In genomic region chr22:32858957-32859356, GRCh38 we compare ENCODE assay signal across 25 cellular contexts. TPM values are rescaled to one million over a fixed set of nuclear protein-coding genes. Genes with fewer than 3 reads are reported as not detected.
"Had no signal": no experiment of that assay in that cellular context is flagged by ENCODE, and none has a peak within 500 bp of the region (broad histone marks: within the 10 kb centered on the region; RNA-seq: fewer than 3 reads in every experiment).

No MANE protein-coding gene starts in this region.

- H3K9me3 ChIP-seq: pancreas, psoas muscle, right atrium auricular region, tibial nerve, uterus had no signal

- H3K27ac ChIP-seq: brain microvascular endothelial cell, foreskin keratinocyte, pancreas, psoas muscle, uterus had no signal

- H3K27me3 ChIP-seq: brain microvascular endothelial cell, foreskin keratinocyte, right atrium auricular region, tibial nerve, uterus had no signal

- DNase-seq: activated CD8-positive, alpha-beta memory T cell treated with anti-CD3 and anti-CD28 coated beads for 24 hours; activated CD8-positive, alpha-beta memory T cell treated with anti-CD3 and anti-CD28 coated beads, Interleukin-2, amount 50 U/mL, for 4 hours; activated T-cell treated with anti-CD3 and anti-CD28 coated beads, Interleukin-2, amount 50 U/mL, for 24 hours; aorta; brain microvascular endothelial cell; central memory CD4-positive, alpha-beta T cell; dermis blood vessel endothelial cell; effector CD8-positive, alpha-beta T cell; erythroblast; kidney; mammary epithelial cell; midbrain; pancreas; psoas muscle; stimulated activated CD4-positive, alpha-beta T cell treated with anti-CD3 and anti-CD28 coated beads, Interleukin-2, amount 100 ng/mL, for 24 hours; stimulated activated naive CD8-positive, alpha-beta T cell treated with anti-CD3 and anti-CD28 coated beads, Interleukin-15, amount 100 ng/mL, for 72 hours; T-helper 9 cell; uterus had no signal

- H3K36me3 ChIP-seq: pancreas, uterus had no signal

- H3K4me3 ChIP-seq: pancreas, psoas muscle, right atrium auricular region, tibial nerve, uterus had no signal

- H3K4me1 ChIP-seq: foreskin keratinocyte, pancreas, psoas muscle, uterus had no signal

- ATAC-seq: activated naive CD4-positive, alpha-beta T cell treated with anti-CD3 and anti-CD28 coated beads, Interleukin-2, amount 50 U/mL, for 72 hours; activated T-helper 17 cell treated with anti-CD3 and anti-CD28 coated beads, Interleukin-2, amount 50 U/mL, for 72 hours; foreskin keratinocyte; left lobe of liver; pancreas; psoas muscle; stimulated activated naive CD8-positive, alpha-beta T cell treated with anti-CD3 and anti-CD28 coated beads, Interleukin-15, amount 100 ng/mL, for 72 hours; WTC11 had no signal

- FAIRE-seq: kidney, pancreas had no signal

RNA-seq across cellular contexts. Expression of gene TIMP3, which starts 57.5 kb away (rescaled TPM):
- total RNA-seq: activated naive CD4-positive, alpha-beta T cell treated with anti-CD3 and anti-CD28 coated beads, Interleukin-2, amount 50 U/mL, for 72 hours; activated T-helper 17 cell treated with anti-CD3 and anti-CD28 coated beads, Interleukin-2, amount 50 U/mL, for 72 hours had no signal
